8 cellular contexts compared by ENCODE assay signal in the genomic region with DNA sequence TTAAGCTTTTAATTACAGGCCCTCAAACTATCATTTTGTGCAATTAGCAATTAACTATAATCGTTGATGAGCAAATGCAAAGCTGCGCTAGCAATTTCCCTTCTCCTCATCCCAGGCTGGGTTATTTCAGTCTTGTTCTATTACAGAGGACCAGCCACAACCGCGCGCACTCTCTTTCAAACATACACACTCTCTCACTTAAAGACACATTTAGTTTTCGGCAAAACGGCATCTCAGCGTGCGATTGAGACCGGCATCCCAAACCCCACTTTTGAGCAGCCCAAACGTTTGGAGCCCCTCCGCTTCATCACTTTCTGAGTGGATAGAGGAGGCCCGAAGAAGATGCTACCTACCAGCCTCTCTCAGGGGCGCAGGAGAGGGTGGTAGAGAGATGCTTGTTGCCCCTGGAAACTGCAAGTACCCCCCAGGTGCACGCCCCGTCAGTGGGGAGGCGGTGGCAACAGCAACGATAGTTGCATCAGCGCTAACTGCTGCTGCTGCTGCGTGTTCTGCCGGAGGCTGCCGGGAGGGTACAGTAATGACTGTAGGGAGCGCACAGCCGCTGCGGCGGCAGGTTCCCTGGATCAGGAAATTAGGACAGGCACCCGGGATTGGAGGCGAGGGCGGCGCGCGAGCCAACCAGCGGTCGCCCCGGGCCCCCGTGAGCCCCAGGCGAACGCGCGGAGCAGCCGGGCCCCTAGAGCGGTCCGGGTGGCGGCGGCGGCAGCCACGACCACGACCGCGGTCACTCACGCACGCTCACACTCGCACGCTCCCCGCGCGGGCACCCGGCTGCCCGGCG. TPM values are rescaled to one million over a fixed set of nuclear protein-coding genes. Genes with fewer than 3 reads are reported as not detected.
DNase-seq lines count a peak whose midpoint lies in the region; ATAC-seq, FAIRE-seq and TF ChIP-seq lines count a peak whose summit lies in the region.

No MANE protein-coding gene starts in this region.

- no peaks in the 10 kb centered on the region for H3K36me3 ChIP-seq in small intestine (ENCODE audit: control insufficient read depth in 2 of 2, insufficient read depth in 2 of 2, low read length in 2 of 2)

- H3K4me3 ChIP-seq in GM12865 (ENCODE audit: low read depth, low read length), result peak overlapping the region; percentile 82
- H3K4me3 ChIP-seq in cardiac fibroblast (replicated peaks in 1 of 2; ENCODE audit: low read depth in 2 of 2, low read length in 2 of 2), result peak overlapping the region; percentile 72 to 75
- H3K4me3 ChIP-seq in small intestine (ENCODE audit: low read depth in 1 of 2, low read length in 2 of 2), result peak overlapping the region; percentile 48 to 71

- POLR2A ChIA-PET in GM10248 (lab: Yijun Ruan, JAX), result no interaction called here

- H3K27me3 ChIP-seq in small intestine (ENCODE audit: control insufficient read depth in 2 of 2, insufficient read depth in 2 of 2, low read length in 2 of 2), result peaks cover 0 to 8% of the 10 kb centered on the region in 2 donors

- TF ChIP-seq CTCF in GM12865 (IDR thresholded peaks at IDR 0.05; ENCODE audit: insufficient read depth, low read depth, low read length, missing control alignments) (no peak), cardiac fibroblast (IDR thresholded peaks at IDR 0.05; ENCODE audit: low read depth, low read length) (peak; percentile 17), GM10248 (IDR thresholded peaks at IDR 0.05; ENCODE audit: control extremely low read depth, extremely low read depth, low read depth, missing control alignments) (no peak)

- H3K27ac ChIP-seq in small intestine (ENCODE audit: low read depth in 1 of 2, low read length in 1 of 2), result no peak overlapping the region

- CTCF ChIA-PET in GM10248 (lab: Yijun Ruan, JAX), result interaction anchor here (1.8 kb wide), 1 partner anchor 12 kb away, joined by 9 read pairs; no protein-coding TSS in a partner anchor

- no peak for FAIRE-seq in small intestine (lab: Jason Lieb, UNC)

- peaks cover 0 to 2% of the 10 kb centered on the region in 2 donors for H3K4me1 ChIP-seq in small intestine (ENCODE audit: control insufficient read depth in 2 of 2, insufficient read depth in 1 of 2, low read depth in 1 of 2, low read length in 1 of 2)

- 4 to 9% (median 7%) methylated on average over 39 to 60 of the region's 60 CpGs for WGBS in small intestine, 3 donors

- no peaks in the 10 kb centered on the region for H3K9me3 ChIP-seq in small intestine (ENCODE audit: control insufficient read depth, low read depth)

- peak; percentile 60 for DNase-seq in GM12865 (ENCODE audit: low read depth)
- DNase-seq in NCI-H187 (lab: John Stamatoyannopoulos, UW), result peak; percentile 51 to 74
- DNase-seq in T-helper 9 cell, result peak; percentile 6
- peak; percentile 79 to 80 for DNase-seq in cardiac fibroblast (ENCODE audit: low read depth in 2 of 2)
- DNase-seq in islet precursor cell, result peak; percentile 96
- no peak for DNase-seq in small intestine
- DNase-seq in GM10248 (ENCODE audit: extremely low spot score), result no peak

- peak; percentile 39 for ATAC-seq in HG02870 (IDR thresholded peaks at IDR 0.05; ENCODE audit: unreplicated experiment)

RNA-seq across cellular contexts. Expression of a gene that starts 0.5 kb away (rescaled TPM):
- 1 to 10 TPM in 1 of 3 donors, under 1 TPM in 1, not detected in 1; 0.81 to 2.1 TPM for polyA plus RNA-seq in small intestine

Comparison
In these comparisons a context has a peak if more than half of its experiments do, and no peak if none do; other contexts are left out.
1. DNase-seq: peak in GM12865 (single experiment), NCI-H187 (2 of 2), T-helper 9 cell (single experiment), cardiac fibroblast (2 of 2) and islet precursor cell (single experiment); none in small intestine (single experiment) and GM10248 (single experiment).
2. Peak in every context shown above with its lines, with median percentiles within 50 percentile points of each other: H3K4me3 ChIP-seq.